12 cellular contexts compared by ENCODE assay signal in the genomic region with DNA sequence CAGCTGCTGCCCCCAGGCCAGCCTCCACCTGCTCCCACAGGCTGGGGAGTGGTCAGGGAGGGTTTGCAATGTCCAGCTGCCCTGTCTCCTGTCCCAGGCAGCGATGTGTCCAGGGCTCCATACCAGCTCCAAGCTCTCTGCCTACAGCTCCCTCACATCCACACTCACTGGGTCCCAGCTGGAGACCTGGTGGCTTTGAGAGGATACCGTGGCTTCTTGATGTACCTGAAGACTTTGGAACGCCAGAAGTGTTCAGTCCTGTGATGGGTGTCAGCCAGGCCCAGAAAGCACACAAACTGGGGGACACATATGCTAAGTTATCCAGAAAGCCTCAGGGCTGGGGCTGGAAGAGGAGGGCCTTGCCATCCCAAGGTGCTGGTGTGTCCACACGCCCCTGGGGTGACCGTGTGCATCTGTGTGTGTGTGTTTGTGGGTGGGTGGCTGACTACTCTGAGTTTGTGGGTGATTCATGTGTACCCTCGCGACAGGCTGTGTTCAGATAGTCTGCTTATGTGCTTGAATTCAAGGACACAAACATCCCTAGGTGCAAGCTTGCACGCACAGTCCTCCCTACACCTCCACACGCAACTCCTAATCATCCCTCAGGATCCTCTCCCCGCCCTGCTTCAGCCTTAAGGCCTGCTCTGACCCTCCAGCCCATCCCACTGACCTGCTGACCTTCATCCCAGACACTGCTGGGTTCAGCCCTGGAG. TPM values are rescaled to one million over a fixed set of nuclear protein-coding genes. Genes with fewer than 3 reads are reported as not detected.
DNase-seq lines count a peak whose midpoint lies in the region; TF ChIP-seq lines count a peak whose summit lies in the region.
"Had no signal": no experiment of that assay in that cellular context is flagged by ENCODE, and none has a peak within 500 bp of the region (broad histone marks: within the 10 kb centered on the region; RNA-seq: fewer than 3 reads in every experiment).

No MANE protein-coding gene starts in this region.

- H3K23ac ChIP-seq in mesenchymal stem cell (ENCODE audit: low read length in 2 of 2): no peak overlapping the region

- H2AFZ ChIP-seq in mesenchymal stem cell (ENCODE audit: low read depth, low read length): no peak overlapping the region

- peaks cover 65% of the 10 kb centered on the region for H3K4me1 Mint-ChIP-seq in activated T-cell treated with anti-CD3 and anti-CD28 coated beads, Interleukin-2, amount 50 U/mL, for 24 hours (ENCODE audit: low read depth)
- peaks cover 40% of the 10 kb centered on the region for H3K4me1 Mint-ChIP-seq in activated T-helper 2 cell treated with anti-CD3 and anti-CD28 coated beads, Interferon-gamma antibody, Interleukin-2, Interleukin-4, amounts not matched to agents 10 μg/mL and 5 μg/mL and 100 μg/mL, durations not matched to agents 14 hours and 24 hours and 36 hours (ENCODE audit: low read depth)

- peaks cover 0 to 3% of the 10 kb centered on the region in 2 experiments for H3K36me3 ChIP-seq in mesenchymal stem cell (ENCODE audit: control insufficient read depth in 1 of 2, insufficient read depth in 2 of 2, low read depth in 1 of 2, low read length in 2 of 2)
- H3K36me3 ChIP-seq in stomach: no peaks in the 10 kb centered on the region
- H3K36me3 ChIP-seq in prostate gland: no peaks in the 10 kb centered on the region
- H3K36me3 ChIP-seq: gastroesophageal sphincter, thoracic aorta had no signal

- intact Hi-C loops in activated T-helper 2 cell treated with anti-CD3 and anti-CD28 coated beads, Interferon-gamma antibody, Interleukin-2, Interleukin-4, amounts not matched to agents 10 μg/mL and 5 μg/mL and 100 μg/mL, durations not matched to agents 14 hours and 24 hours and 36 hours (cut with micrococcal nuclease): no loop called here
- intact Hi-C loops in stomach (cut with DNase I; ENCODE audit: low total_unique reads): no loop called here
- intact Hi-C loops in prostate gland (cut with DNase I): no loop called here

- H3K4ac ChIP-seq in mesenchymal stem cell (ENCODE audit: low read depth in 1 of 2, low read length in 2 of 2): peak overlapping the region in 1 of 2 experiments; percentile 24

- TF ChIP-seq POLR2A in stomach (IDR thresholded peaks at IDR 0.05): no peak
- TF ChIP-seq POLR2A in prostate gland (IDR thresholded peaks at IDR 0.05): no peak

- H3K27me3 Mint-ChIP-seq in activated T-cell treated with anti-CD3 and anti-CD28 coated beads, Interleukin-2, amount 50 U/mL, for 24 hours: no peaks in the 10 kb centered on the region
- H3K27me3 Mint-ChIP-seq in activated T-helper 2 cell treated with anti-CD3 and anti-CD28 coated beads, Interferon-gamma antibody, Interleukin-2, Interleukin-4, amounts not matched to agents 10 μg/mL and 5 μg/mL and 100 μg/mL, durations not matched to agents 14 hours and 24 hours and 36 hours (ENCODE audit: low read depth): no peaks in the 10 kb centered on the region

- H3K27ac Mint-ChIP-seq in activated T-cell treated with anti-CD3 and anti-CD28 coated beads, Interleukin-2, amount 50 U/mL, for 24 hours: peak overlapping the region; percentile 91
- H3K27ac Mint-ChIP-seq in activated T-helper 2 cell treated with anti-CD3 and anti-CD28 coated beads, Interferon-gamma antibody, Interleukin-2, Interleukin-4, amounts not matched to agents 10 μg/mL and 5 μg/mL and 100 μg/mL, durations not matched to agents 14 hours and 24 hours and 36 hours: peak overlapping the region; percentile 26

- H4K91ac ChIP-seq in mesenchymal stem cell (ENCODE audit: low read length): peak overlapping the region; percentile 28

- H3K4me3 Mint-ChIP-seq in activated T-cell treated with anti-CD3 and anti-CD28 coated beads, Interleukin-2, amount 50 U/mL, for 24 hours: peak overlapping the region; percentile 14
- no peak overlapping the region for H3K4me3 Mint-ChIP-seq in activated T-helper 2 cell treated with anti-CD3 and anti-CD28 coated beads, Interferon-gamma antibody, Interleukin-2, Interleukin-4, amounts not matched to agents 10 μg/mL and 5 μg/mL and 100 μg/mL, durations not matched to agents 14 hours and 24 hours and 36 hours (ENCODE audit: low read depth)

- H3K14ac ChIP-seq in mesenchymal stem cell (ENCODE audit: low read length in 2 of 2): peak overlapping the region in 1 of 2 experiments; percentile 26

- H4K8ac ChIP-seq in mesenchymal stem cell (ENCODE audit: low read length): peak overlapping the region; percentile 22

- no peak overlapping the region for H2BK120ac ChIP-seq in mesenchymal stem cell (ENCODE audit: low read depth, low read length)

- H3K36me3 Mint-ChIP-seq in activated T-cell treated with anti-CD3 and anti-CD28 coated beads, Interleukin-2, amount 50 U/mL, for 24 hours (ENCODE audit: low read depth): no peaks in the 10 kb centered on the region
- H3K36me3 Mint-ChIP-seq in activated T-helper 2 cell treated with anti-CD3 and anti-CD28 coated beads, Interferon-gamma antibody, Interleukin-2, Interleukin-4, amounts not matched to agents 10 μg/mL and 5 μg/mL and 100 μg/mL, durations not matched to agents 14 hours and 24 hours and 36 hours (ENCODE audit: low read depth): no peaks in the 10 kb centered on the region

- H3K4me2 ChIP-seq in mesenchymal stem cell (ENCODE audit: low read length, poor library complexity, severe bottlenecking): no peak overlapping the region

- H3K79me1 ChIP-seq in mesenchymal stem cell (replicated peaks; ENCODE audit: low read length, poor library complexity, severe bottlenecking): no peaks in the 10 kb centered on the region

- peak overlapping the region; percentile 14 to 37 for H3K18ac ChIP-seq in mesenchymal stem cell (ENCODE audit: low read depth in 1 of 2, low read length in 2 of 2)

- TF ChIP-seq CTCF in stomach (IDR thresholded peaks at IDR 0.05) (no peak), prostate gland (IDR thresholded peaks at IDR 0.05) (no peak)

- no peak overlapping the region for H3K4me3 ChIP-seq in mesenchymal stem cell (ENCODE audit: insufficient read depth in 1 of 2, low read depth in 1 of 2, low read length in 2 of 2)
- H3K4me3 ChIP-seq in stomach: no peak overlapping the region
- no peak overlapping the region for H3K4me3 ChIP-seq in prostate gland
- H3K4me3 ChIP-seq: gastroesophageal sphincter, thoracic aorta had no signal

- H2BK5ac ChIP-seq in mesenchymal stem cell (ENCODE audit: low read depth, low read length, poor library complexity, severe bottlenecking): peak overlapping the region; percentile 15

- peak overlapping the region; percentile 99 for H2AK5ac ChIP-seq in mesenchymal stem cell (ENCODE audit: low read length, severe bottlenecking)

- H3K9ac ChIP-seq in mesenchymal stem cell (ENCODE audit: low read length): no peak overlapping the region

- no peak overlapping the region for H2BK15ac ChIP-seq in mesenchymal stem cell (ENCODE audit: low read depth, poor library complexity, severe bottlenecking)

- H3K9me3 ChIP-seq in mesenchymal stem cell (ENCODE audit: control insufficient read depth, low read length) (no peaks in the 10 kb centered on the region), stomach (no peaks in the 10 kb centered on the region), prostate gland (no peaks in the 10 kb centered on the region)
- H3K9me3 ChIP-seq: gastroesophageal sphincter, thoracic aorta had no signal

- H3K27me3 ChIP-seq in mesenchymal stem cell (ENCODE audit: control insufficient read depth in 1 of 2, insufficient read depth in 1 of 2, low read length in 2 of 2) (no peaks in the 10 kb centered on the region), stomach (no peaks in the 10 kb centered on the region), prostate gland (replicated peaks; ENCODE audit: insufficient read depth) (no peaks in the 10 kb centered on the region)
- H3K27me3 ChIP-seq: gastroesophageal sphincter had no signal

- no peak for TF ChIP-seq EP300 in stomach (IDR thresholded peaks at IDR 0.05)

- peak overlapping the region; percentile 72 for H3K27ac ChIP-seq in mesenchymal stem cell (ENCODE audit: low read length, poor library complexity, severe bottlenecking)
- peak overlapping the region; percentile 83 to 94 (median 94) for H3K27ac ChIP-seq in stomach
- no peak overlapping the region for H3K27ac ChIP-seq in prostate gland
- H3K27ac ChIP-seq: gastroesophageal sphincter, thoracic aorta had no signal

- peaks cover 47% of the 10 kb centered on the region for H3K4me1 ChIP-seq in mesenchymal stem cell (ENCODE audit: control insufficient read depth, insufficient read depth, low read depth, low read length)
- peaks cover 30 to 64% (median 36%) of the 10 kb centered on the region in 4 donors for H3K4me1 ChIP-seq in stomach
- no peaks in the 10 kb centered on the region for H3K4me1 ChIP-seq in prostate gland (replicated peaks)
- H3K4me1 ChIP-seq: gastroesophageal sphincter had no signal

- peaks cover 2% of the 10 kb centered on the region for H3K9me3 Mint-ChIP-seq in activated T-cell treated with anti-CD3 and anti-CD28 coated beads, Interleukin-2, amount 50 U/mL, for 24 hours
- H3K9me3 Mint-ChIP-seq in activated T-helper 2 cell treated with anti-CD3 and anti-CD28 coated beads, Interferon-gamma antibody, Interleukin-2, Interleukin-4, amounts not matched to agents 10 μg/mL and 5 μg/mL and 100 μg/mL, durations not matched to agents 14 hours and 24 hours and 36 hours: no peaks in the 10 kb centered on the region

- DNase-seq in activated T-cell treated with anti-CD3 and anti-CD28 coated beads, Interleukin-2, amount 50 U/mL, for 24 hours: peak; percentile 44
- DNase-seq in activated T-cell treated with anti-CD3 and anti-CD28 coated beads for 4 hours (no peak), mesenchymal stem cell (no peak), stomach (no peak), NCI-H2029 (lab: John Stamatoyannopoulos, UW) (no peak), prostate gland (ENCODE audit: low spot score) (no peak), SW480 (ENCODE audit: low spot score) (no peak)
- no peak for DNase-seq in activated T-helper 2 cell treated with anti-CD3 and anti-CD28 coated beads, Interferon-gamma antibody, Interleukin-2, Interleukin-4, amounts not matched to agents 10 μg/mL and 5 μg/mL and 100 μg/mL, durations not matched to agents 14 hours and 24 hours and 36 hours (ENCODE audit: low spot score)
- DNase-seq: NCI-H510A treated with DMSO at 0.1 percent for 48 hours, Right ventricle myocardium superior had no signal

- H2BK12ac ChIP-seq in mesenchymal stem cell (ENCODE audit: low read length in 2 of 2): peak overlapping the region; percentile 63 to 70

- WGBS in mesenchymal stem cell: 91% methylated on average over 10 of the region's 10 CpGs
- 62 to 82% (median 69%) methylated on average over 8 to 10 of the region's 10 CpGs for WGBS in stomach, 5 donors
- 94% methylated on average over 8 of the region's 10 CpGs for WGBS in prostate gland

RNA-seq across cellular contexts. Expression of gene ZFP36L2, which starts 33.3 kb away (rescaled TPM):
- 114 TPM in 2 replicates for total RNA-seq in activated T-helper 2 cell treated with anti-CD3 and anti-CD28 coated beads, Interferon-gamma antibody, Interleukin-2, Interleukin-4, amounts not matched to agents 10 μg/mL and 5 μg/mL and 100 μg/mL, durations not matched to agents 14 hours and 24 hours and 36 hours
- 88.2 TPM for polyA plus RNA-seq in mesenchymal stem cell (2013, experiment 1 of 2)
- polyA plus RNA-seq in mesenchymal stem cell (2013, experiment 2 of 2): 85.9 TPM
- total RNA-seq in stomach (100 to 1,000 TPM in 3 of 5 donors, 10 to 100 TPM in 2; 49.1 to 189 (median 109) TPM), prostate gland (100 to 1,000 TPM; 117 to 256 TPM)
- 10 to 100 TPM; 43.7 to 89.2 (median 44.0) TPM for polyA plus RNA-seq in stomach

Comparison
In these comparisons a context has a peak if more than half of its experiments do, and no peak if none do; other contexts are left out.
1. H3K27ac ChIP-seq: peak in mesenchymal stem cell (single experiment) and stomach (5 of 5); none in prostate gland (0 of 2).